In the genomic region with DNA sequence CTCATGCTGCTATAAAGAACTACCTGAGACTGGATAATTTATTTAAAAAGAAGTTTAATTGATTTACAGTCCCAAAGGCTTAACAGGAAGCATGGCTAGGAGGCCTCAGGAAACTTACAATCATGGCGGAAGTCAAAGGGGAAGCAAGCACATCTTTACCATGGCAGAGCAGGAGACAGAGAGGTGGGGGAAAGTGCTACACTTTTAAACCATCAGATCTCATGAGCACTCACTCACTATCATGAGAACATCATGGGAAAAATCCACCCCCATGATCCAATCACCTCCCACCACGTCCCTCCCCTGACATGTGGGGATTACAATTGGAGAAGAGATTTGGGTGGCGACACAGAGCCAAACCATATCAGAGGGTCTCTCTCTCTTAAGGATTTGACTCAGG, we compare ENCODE assay signal across 5 cellular contexts.
"Had no signal": no experiment of that assay in that cellular context is flagged by ENCODE, and none has a peak within 500 bp of the region (broad histone marks: within the 10 kb centered on the region; RNA-seq: fewer than 3 reads in every experiment).

No MANE protein-coding gene starts in this region.

- H2AFZ ChIP-seq: GM23338 had no signal

- H3K4me2 ChIP-seq: GM23338 had no signal

- ATAC-seq: GM23338, HepG2 had no signal

- H3K4me3 ChIP-seq: GM23338 had no signal

- H3K27ac ChIP-seq: HL-60 had no signal

- DNase-seq: H9, HCEC 1CT had no signal
